26 cellular contexts compared by ENCODE assay signal in genomic region chr17:6386041-6386630, GRCh38. TPM values are rescaled to one million over a fixed set of nuclear protein-coding genes. Genes with fewer than 3 reads are reported as not detected.
"Had no signal": no experiment of that assay in that cellular context is flagged by ENCODE, and none has a peak within 500 bp of the region (broad histone marks: within the 10 kb centered on the region; RNA-seq: fewer than 3 reads in every experiment).

No MANE protein-coding gene starts in this region.

- H3K27ac Mint-ChIP-seq: activated B cell treated with CpG ODN at 0.5 μM for 24 hours; activated naive CD4-positive, alpha-beta T cell treated with anti-CD3 and anti-CD28 coated beads, Interleukin-2, amount 50 U/mL, for 72 hours; activated T-helper 1 cell treated with anti-CD3 and anti-CD28 coated beads, Interleukin-12 subunit alpha, Interleukin-12 subunit beta, Interleukin-2, Interleukin-4 antibody, amounts not matched to agents 30 ng/mL and 10 ng/mL and 1 ng/mL, durations not matched to agents 14 hours and 24 hours and 36 hours; nephron; progenitor cell of endocrine pancreas had no signal

- DNase-seq: activated B cell treated with CpG ODN at 0.5 μM for 24 hours; activated CD4-positive, alpha-beta T cell treated with anti-CD3 and anti-CD28 coated beads, Interleukin-2, amount 50 U/mL, for 1 hour; activated gamma-delta T cell treated with Interleukin-2 at 50 U/mL for 16 hours; activated T-cell treated with anti-CD3 and anti-CD28 coated beads for 4 hours; amniotic stem cell; effector CD8-positive, alpha-beta T cell; heart right ventricle; kidney glomerular epithelial cell; left ventricle myocardium inferior; mammary epithelial cell; midbrain; stimulated activated CD4-positive, alpha-beta T cell treated with anti-CD3 and anti-CD28 coated beads, Interleukin-2, amount 100 ng/mL, for 24 hours; stimulated activated naive CD8-positive, alpha-beta T cell treated with anti-CD3 and anti-CD28 coated beads, Interleukin-15, Interleukin-2, amounts not matched to agents 100 U/mL and 50 U/mL, for 24 hours; substantia nigra; T-helper 9 cell; uterus had no signal

- H3K27ac ChIP-seq: esophagus muscularis mucosa, heart right ventricle, left ventricle myocardium inferior, tibial artery, uterus had no signal

- ATAC-seq: heart right ventricle; stimulated activated naive CD8-positive, alpha-beta T cell treated with anti-CD3 and anti-CD28 coated beads, Interleukin-15, Interleukin-2, amounts not matched to agents 100 U/mL and 50 U/mL, for 24 hours had no signal

- H3K9me3 Mint-ChIP-seq: activated B cell treated with CpG ODN at 0.5 μM for 24 hours; activated naive CD4-positive, alpha-beta T cell treated with anti-CD3 and anti-CD28 coated beads, Interleukin-2, amount 50 U/mL, for 72 hours; activated T-helper 1 cell treated with anti-CD3 and anti-CD28 coated beads, Interleukin-12 subunit alpha, Interleukin-12 subunit beta, Interleukin-2, Interleukin-4 antibody, amounts not matched to agents 30 ng/mL and 10 ng/mL and 1 ng/mL, durations not matched to agents 14 hours and 24 hours and 36 hours; nephron had no signal

- H3K36me3 Mint-ChIP-seq: activated naive CD4-positive, alpha-beta T cell treated with anti-CD3 and anti-CD28 coated beads, Interleukin-2, amount 50 U/mL, for 72 hours had no signal

- FAIRE-seq: endothelial cell of umbilical vein had no signal

- H3K4me3 Mint-ChIP-seq: activated B cell treated with CpG ODN at 0.5 μM for 24 hours; activated T-helper 1 cell treated with anti-CD3 and anti-CD28 coated beads, Interleukin-12 subunit alpha, Interleukin-12 subunit beta, Interleukin-2, Interleukin-4 antibody, amounts not matched to agents 30 ng/mL and 10 ng/mL and 1 ng/mL, durations not matched to agents 14 hours and 24 hours and 36 hours; nephron had no signal

- H3K4me1 ChIP-seq: esophagus muscularis mucosa, heart right ventricle, left ventricle myocardium inferior, tibial artery, uterus had no signal

- H3K36me3 ChIP-seq: esophagus muscularis mucosa, heart right ventricle, left ventricle myocardium inferior, tibial artery, uterus had no signal

- H3K27me3 ChIP-seq: uterus had no signal

- H3K4me3 ChIP-seq: esophagus muscularis mucosa, heart right ventricle, left ventricle myocardium inferior, tibial artery, uterus had no signal

- H3K4me1 Mint-ChIP-seq: activated B cell treated with CpG ODN at 0.5 μM for 24 hours, nephron had no signal

- H3K9me3 ChIP-seq: heart right ventricle, left ventricle myocardium inferior, tibial artery, uterus had no signal

RNA-seq across cellular contexts. Expression of gene AIPL1, which starts 48.8 kb away (rescaled TPM):
- total RNA-seq: activated B cell treated with CpG ODN at 0.5 μM for 24 hours; activated CD8-positive, alpha-beta memory T cell treated with anti-CD3 and anti-CD28 coated beads for 36 hours; activated naive CD4-positive, alpha-beta T cell treated with anti-CD3 and anti-CD28 coated beads, Interleukin-2, amount 50 U/mL, for 72 hours; activated T-helper 1 cell treated with anti-CD3 and anti-CD28 coated beads, Interleukin-12 subunit alpha, Interleukin-12 subunit beta, Interleukin-2, Interleukin-4 antibody, amounts not matched to agents 30 ng/mL and 10 ng/mL and 1 ng/mL, durations not matched to agents 14 hours and 24 hours and 36 hours; endothelial cell of umbilical vein; esophagus muscularis mucosa; heart right ventricle; left ventricle myocardium inferior; mammary epithelial cell; omental fat pad; progenitor cell of endocrine pancreas; skeletal muscle tissue; uterus had no signal
- polyA plus RNA-seq: endothelial cell of umbilical vein, mammary epithelial cell had no signal
